In genomic region chr11:43285826-43286225, GRCh38 we compare ENCODE assay signal across 18 cellular contexts. TPM values are rescaled to one million over a fixed set of nuclear protein-coding genes. Genes with fewer than 3 reads are reported as not detected.
DNase-seq lines count a peak whose midpoint lies in the region; FAIRE-seq and TF ChIP-seq lines count a peak whose summit lies in the region.
"Had no signal": no experiment of that assay in that cellular context is flagged by ENCODE, and none has a peak within 500 bp of the region (broad histone marks: within the 10 kb centered on the region; RNA-seq: fewer than 3 reads in every experiment).

No MANE protein-coding gene starts in this region.

- H3K36me3 Mint-ChIP-seq in endodermal cell (ENCODE audit: low read depth) = no peaks in the 10 kb centered on the region
- H3K36me3 Mint-ChIP-seq: CD4-positive, alpha-beta memory T cell had no signal

- FAIRE-seq in bronchial epithelial cell (lab: Jason Lieb, UNC) = no peak
- FAIRE-seq: A549, GM12892 had no signal

- no peak overlapping the region for H3K27ac ChIP-seq in endodermal cell (ENCODE audit: low read depth, low read length)
- H3K27ac ChIP-seq: A549 had no signal

- H3K27me3 Mint-ChIP-seq in endodermal cell (ENCODE audit: insufficient read depth) = peaks cover 7% of the 10 kb centered on the region

- 82 to 100% methylated on average over 3 to 4 of the region's 4 CpGs for WGBS in endodermal cell (ENCODE audit: insufficient coverage in 1 of 2, insufficient read length in 1 of 2), 2 experiments

- no peak overlapping the region for H3K9ac ChIP-seq in endodermal cell (ENCODE audit: extremely low read depth, low read length, poor library complexity, severe bottlenecking)

- no peaks in the 10 kb centered on the region for H3K9me3 Mint-ChIP-seq in endodermal cell

- TF ChIP-seq CTCF in bronchial epithelial cell (IDR thresholded peaks at IDR 0.05; ENCODE audit: insufficient read depth, low read length, severe bottlenecking) (no peak), endodermal cell (conservative IDR thresholded peaks at IDR 0.05) (no peak)

- no peak overlapping the region for H3K27ac Mint-ChIP-seq in endodermal cell
- H3K27ac Mint-ChIP-seq: CD4-positive, alpha-beta memory T cell had no signal

- DNase-seq in bronchial epithelial cell (ENCODE audit: low read depth) (peak; percentile 56), endodermal cell (peak; percentile 49), kidney tubule cell (ENCODE audit: low spot score) (peak; percentile 26), AG20443 (ENCODE audit: low spot score) (no peak), OCI-M1 (lab: John Stamatoyannopoulos, UW) (no peak), MG63 (no peak)
- DNase-seq: 8988T; ACHN; C1 segment of cervical spinal cord; Calu3; CD4-positive, alpha-beta memory T cell; COR-L47; DMS53; DMS79 treated with DMSO at 0.1 percent for 48 hours; GF-D8; H9 had no signal

- no peak overlapping the region for H3K4me3 ChIP-seq in bronchial epithelial cell (ENCODE audit: low read depth, low read length)
- no peak overlapping the region for H3K4me3 ChIP-seq in endodermal cell (ENCODE audit: low read length)
- no peak overlapping the region for H3K4me3 ChIP-seq in MG63
- H3K4me3 ChIP-seq: A549 had no signal

- peaks cover 10% of the 10 kb centered on the region for H3K4me1 Mint-ChIP-seq in endodermal cell
- H3K4me1 Mint-ChIP-seq: CD4-positive, alpha-beta memory T cell had no signal

- no peaks in the 10 kb centered on the region for H3K36me3 ChIP-seq in bronchial epithelial cell (ENCODE audit: control insufficient read depth, insufficient read depth, low read length)
- H3K36me3 ChIP-seq in endodermal cell (ENCODE audit: control insufficient read depth, insufficient read depth, low read length) = no peaks in the 10 kb centered on the region
- no peaks in the 10 kb centered on the region for H3K36me3 ChIP-seq in MG63

- H3K9me3 ChIP-seq in endodermal cell (ENCODE audit: control insufficient read depth, low read length) (peaks cover 5% of the 10 kb centered on the region), MG63 (no peaks in the 10 kb centered on the region)
- H3K9me3 ChIP-seq: A549 had no signal

- H3K4me1 ChIP-seq in endodermal cell (ENCODE audit: control insufficient read depth, insufficient read depth, low read length) = peaks cover 6% of the 10 kb centered on the region
- H3K4me1 ChIP-seq: A549 had no signal

- H3K4me3 Mint-ChIP-seq in endodermal cell = no peak overlapping the region
- H3K4me3 Mint-ChIP-seq: CD4-positive, alpha-beta memory T cell; H9 had no signal

- H3K27me3 ChIP-seq in bronchial epithelial cell (ENCODE audit: control insufficient read depth, insufficient read depth, low read length) (no peaks in the 10 kb centered on the region), endodermal cell (ENCODE audit: control insufficient read depth, insufficient read depth, low read length, poor library complexity, severe bottlenecking) (no peaks in the 10 kb centered on the region), MG63 (peaks cover 17% of the 10 kb centered on the region)

RNA-seq across cellular contexts. Expression of gene API5, which starts 26.0 kb away (rescaled TPM):
- total RNA-seq in bronchial epithelial cell = 72.9 and 90.9 TPM in 2 replicates
- 100 to 1,000 TPM; 149 to 166 TPM for total RNA-seq in endodermal cell
- 119 TPM for polyA plus RNA-seq in endodermal cell (2013, experiment 1 of 2)
- 115 TPM for polyA plus RNA-seq in endodermal cell (2013, experiment 2 of 2)
- total RNA-seq in MG63 (2014; rRNA removed; shearing (Covaris generic); ENCODE audit: low replicate concordance) = 19.6 and 22.2 TPM in 2 replicates

Comparison
In these comparisons a context has a peak if more than half of its experiments do, and no peak if none do; other contexts are left out.
1. DNase-seq: peak in bronchial epithelial cell (single experiment), endodermal cell (single experiment) and kidney tubule cell (single experiment); none in AG20443 (single experiment), OCI-M1 (single experiment) and MG63 (single experiment).